In the genomic region with DNA sequence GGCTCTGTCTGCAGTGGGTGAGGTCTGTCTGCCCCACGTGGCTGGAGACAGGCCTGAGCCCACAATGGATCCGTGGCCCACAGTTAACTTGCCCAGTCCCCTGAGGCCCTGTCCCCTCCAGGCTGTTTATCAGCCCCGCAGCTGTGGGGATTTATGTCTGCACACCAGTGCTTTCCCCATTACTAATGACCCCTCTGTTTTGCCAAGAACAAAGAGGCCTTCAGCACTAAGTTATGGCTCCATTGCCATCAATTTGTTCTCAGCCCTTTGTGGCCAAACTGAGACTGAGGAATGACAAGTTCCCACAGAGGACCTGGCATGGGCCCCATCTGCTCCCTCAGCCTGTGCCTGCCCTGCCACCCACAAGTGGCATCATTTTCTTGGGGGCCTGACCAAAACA, we compare ENCODE assay signal across 21 cellular contexts.
DNase-seq lines count a peak whose midpoint lies in the region; ATAC-seq, FAIRE-seq and TF ChIP-seq lines count a peak whose summit lies in the region.
"Had no signal": no experiment of that assay in that cellular context is flagged by ENCODE, and none has a peak within 500 bp of the region (broad histone marks: within the 10 kb centered on the region; RNA-seq: fewer than 3 reads in every experiment).

No MANE protein-coding gene starts in this region.

- H3K4me3 Mint-ChIP-seq in stimulated activated naive B cell treated with anti-CD40 and anti-IgM and Interleukin-4, amounts not matched to agents 10 μg/mL and 1 μg/mL and 100 μg/mL, for 72 hours, result no peak overlapping the region

- intact Hi-C loops in kidney (cut with DNase I), result no loop called here

- H3K4me1 ChIP-seq in parathyroid adenoma (peaks cover 40% of the 10 kb centered on the region), kidney (ENCODE audit: control insufficient read depth in 1 of 2, insufficient read depth in 1 of 2, low read depth in 1 of 2, low read length in 2 of 2) (no peaks in the 10 kb centered on the region)

- H3K27ac ChIP-seq in angular gyrus (ENCODE audit: low read depth, low read length), result peak overlapping the region; percentile 93
- H3K27ac ChIP-seq in parathyroid adenoma, result no peak overlapping the region
- no peak overlapping the region for H3K27ac ChIP-seq in kidney (ENCODE audit: low read depth in 2 of 2, low read length in 2 of 2)
- H3K27ac ChIP-seq: C4-2B, GM23248 had no signal

- no peak overlapping the region for H3K27ac Mint-ChIP-seq in stimulated activated naive B cell treated with anti-CD40 and anti-IgM and Interleukin-4, amounts not matched to agents 10 μg/mL and 1 μg/mL and 100 μg/mL, for 72 hours

- peak overlapping the region; percentile 57 for H2AFZ ChIP-seq in parathyroid adenoma
- H2AFZ ChIP-seq: GM23248 had no signal

- H3K36me3 ChIP-seq in parathyroid adenoma (ENCODE audit: control insufficient read depth, insufficient read depth, low read length), result no peaks in the 10 kb centered on the region
- H3K36me3 ChIP-seq in kidney (ENCODE audit: control insufficient read depth in 1 of 2, insufficient read depth in 2 of 2, low read length in 2 of 2), result no peaks in the 10 kb centered on the region
- H3K36me3 ChIP-seq: MG63 had no signal

- H3K36me3 Mint-ChIP-seq in stimulated activated naive B cell treated with anti-CD40 and anti-IgM and Interleukin-4, amounts not matched to agents 10 μg/mL and 1 μg/mL and 100 μg/mL, for 72 hours, result no peaks in the 10 kb centered on the region

- no peak overlapping the region for H3K4me2 ChIP-seq in parathyroid adenoma (ENCODE audit: low read length)

- DNase-seq in Ammon's horn (ENCODE audit: low spot score) (peak; percentile 75), hypothalamus (lab: John Stamatoyannopoulos, UW) (peak in 35 of 51 donors; percentile 15 to 90 (median 50)), DMS153 (lab: John Stamatoyannopoulos, UW) (no peak), NCI-H2196 treated with DMSO at 0.1 percent for 48 hours (lab: John Stamatoyannopoulos, UW; ENCODE audit: unreplicated experiment) (no peak), kidney (no peak)
- DNase-seq in stimulated activated naive B cell treated with anti-CD40 and anti-IgM and Interleukin-4, amounts not matched to agents 10 μg/mL and 1 μg/mL and 100 μg/mL, for 72 hours, result no peak
- DNase-seq: 8988T; GDM1; Karpas-422; MG63; NCI-H1092; NCI-H1694; NCI-H2107; NCI-H524 treated with DMSO at 0.1 percent for 48 hours; NK-92 treated with Interleukin-12 subunit alpha and Interleukin-12 subunit beta, amount 100 ng/mL, for 24 hours had no signal

- no peaks in the 10 kb centered on the region for H3K9me3 Mint-ChIP-seq in stimulated activated naive B cell treated with anti-CD40 and anti-IgM and Interleukin-4, amounts not matched to agents 10 μg/mL and 1 μg/mL and 100 μg/mL, for 72 hours

- no peaks in the 10 kb centered on the region for H3K4me1 Mint-ChIP-seq in stimulated activated naive B cell treated with anti-CD40 and anti-IgM and Interleukin-4, amounts not matched to agents 10 μg/mL and 1 μg/mL and 100 μg/mL, for 72 hours

- TF ChIP-seq CTCF in parathyroid adenoma (IDR thresholded peaks at IDR 0.05) (no peak), kidney (IDR thresholded peaks at IDR 0.05; ENCODE audit: borderline replicate concordance, extremely low read depth, insufficient read depth) (no peak)

- H3K9me3 ChIP-seq in parathyroid adenoma (ENCODE audit: control insufficient read depth, low read length), result no peaks in the 10 kb centered on the region
- H3K9me3 ChIP-seq in kidney (ENCODE audit: control insufficient read depth in 1 of 2, low read length in 2 of 2), result no peaks in the 10 kb centered on the region
- H3K9me3 ChIP-seq: MG63 had no signal

- peaks cover 6 to 16% of the 10 kb centered on the region in 2 donors for H3K27me3 Mint-ChIP-seq in stimulated activated naive B cell treated with anti-CD40 and anti-IgM and Interleukin-4, amounts not matched to agents 10 μg/mL and 1 μg/mL and 100 μg/mL, for 72 hours

- H3K27me3 ChIP-seq in parathyroid adenoma (ENCODE audit: control insufficient read depth, insufficient read depth, low read length), result no peaks in the 10 kb centered on the region
- H3K27me3 ChIP-seq: MG63 had no signal

- H3K79me2 ChIP-seq in parathyroid adenoma, result no peaks in the 10 kb centered on the region

- no peak for FAIRE-seq in kidney (lab: Jason Lieb, UNC)
- FAIRE-seq: GM12878 had no signal

- H3K4me3 ChIP-seq in parathyroid adenoma (ENCODE audit: low read depth, low read length) (no peak overlapping the region), kidney (ENCODE audit: low read length in 2 of 2) (no peak overlapping the region)
- H3K4me3 ChIP-seq: GM12878, GM23248, MG63 had no signal

- no peak for ATAC-seq in stimulated activated naive B cell treated with anti-CD40 and anti-IgM and Interleukin-4, amounts not matched to agents 10 μg/mL and 1 μg/mL and 100 μg/mL, for 72 hours (replicated peaks)
- ATAC-seq: HCT116 had no signal

- H3K9ac ChIP-seq in parathyroid adenoma (no peak overlapping the region), kidney (ENCODE audit: low read length in 2 of 2) (no peak overlapping the region)
- H3K9ac ChIP-seq: GM23248 had no signal

Comparison
In these comparisons a context has a peak if more than half of its experiments do, and no peak if none do; other contexts are left out.
1. DNase-seq: peak in Ammon's horn (single experiment) and hypothalamus (35 of 51); none in DMS153 (single experiment), NCI-H2196 treated with DMSO at 0.1 percent for 48 hours (single experiment), kidney (single experiment) and stimulated activated naive B cell treated with anti-CD40 and anti-IgM and Interleukin-4, amounts not matched to agents 10 μg/mL and 1 μg/mL and 100 μg/mL, for 72 hours (single experiment).